In genomic region chr19:2427323-2428026, GRCh38 we compare ENCODE assay signal across 1 cellular context.
TF ChIP-seq lines count a peak whose summit lies in the region.

TIMM13 (minus strand) TSS chr19:2427586; CDS start chr19:2427533, 53 bp downstream.

TF ChIP-seq in K562, 482 proteins besides CTCF, POLR2A, EP300 and RAD21 (continued from another document and continues in another):
- TF ChIP-seq, protein P1, sequence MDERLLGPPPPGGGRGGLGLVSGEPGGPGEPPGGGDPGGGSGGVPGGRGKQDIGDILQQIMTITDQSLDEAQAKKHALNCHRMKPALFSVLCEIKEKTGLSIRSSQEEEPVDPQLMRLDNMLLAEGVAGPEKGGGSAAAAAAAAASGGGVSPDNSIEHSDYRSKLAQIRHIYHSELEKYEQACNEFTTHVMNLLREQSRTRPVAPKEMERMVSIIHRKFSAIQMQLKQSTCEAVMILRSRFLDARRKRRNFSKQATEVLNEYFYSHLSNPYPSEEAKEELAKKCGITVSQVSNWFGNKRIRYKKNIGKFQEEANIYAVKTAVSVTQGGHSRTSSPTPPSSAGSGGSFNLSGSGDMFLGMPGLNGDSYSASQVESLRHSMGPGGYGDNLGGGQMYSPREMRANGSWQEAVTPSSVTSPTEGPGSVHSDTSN (CRISPR knock-in tag; IDR thresholded peaks at IDR 0.05; ENCODE audit: low read depth) = no peak
- TF ChIP-seq, protein P1 (tag; conservative IDR thresholded peaks at IDR 0.05; ENCODE audit: low read depth) = no peak
- no peak for TF ChIP-seq CBX8 (IDR thresholded peaks at IDR 0.05; ENCODE audit: borderline replicate concordance, extremely low read depth, low read depth, low read length, poor library complexity, severe bottlenecking)
- TF ChIP-seq HDGF (IDR thresholded peaks at IDR 0.05) = no peak
- no peak for TF ChIP-seq ZNF444 (CRISPR knock-in tag; IDR thresholded peaks at IDR 0.05)
- TF ChIP-seq BRCA1 (IDR thresholded peaks at IDR 0.05) = no peak
- no peak for TF ChIP-seq BRCA1 (CRISPR knock-in tag; IDR thresholded peaks at IDR 0.05)
- TF ChIP-seq PATZ1 (CRISPR knock-in tag; IDR thresholded peaks at IDR 0.05; ENCODE audit: borderline replicate concordance) = no peak
- TF ChIP-seq ZNF316 (IDR thresholded peaks at IDR 0.05) = no peak
- TF ChIP-seq MED1 (CRISPR knock-in tag; IDR thresholded peaks at IDR 0.05; ENCODE audit: borderline replicate concordance) = no peak
- TF ChIP-seq FOXK2 (conservative IDR thresholded peaks at IDR 0.05 in 1 of 2, IDR thresholded peaks at IDR 0.05 in 1 of 2; ENCODE audit: low read depth in 2 of 2) = peak; percentile 97
- TF ChIP-seq, protein P2, sequence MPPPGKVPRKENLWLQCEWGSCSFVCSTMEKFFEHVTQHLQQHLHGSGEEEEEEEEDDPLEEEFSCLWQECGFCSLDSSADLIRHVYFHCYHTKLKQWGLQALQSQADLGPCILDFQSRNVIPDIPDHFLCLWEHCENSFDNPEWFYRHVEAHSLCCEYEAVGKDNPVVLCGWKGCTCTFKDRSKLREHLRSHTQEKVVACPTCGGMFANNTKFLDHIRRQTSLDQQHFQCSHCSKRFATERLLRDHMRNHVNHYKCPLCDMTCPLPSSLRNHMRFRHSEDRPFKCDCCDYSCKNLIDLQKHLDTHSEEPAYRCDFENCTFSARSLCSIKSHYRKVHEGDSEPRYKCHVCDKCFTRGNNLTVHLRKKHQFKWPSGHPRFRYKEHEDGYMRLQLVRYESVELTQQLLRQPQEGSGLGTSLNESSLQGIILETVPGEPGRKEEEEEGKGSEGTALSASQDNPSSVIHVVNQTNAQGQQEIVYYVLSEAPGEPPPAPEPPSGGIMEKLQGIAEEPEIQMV (tag; conservative IDR thresholded peaks at IDR 0.05; ENCODE audit: low read depth) = no peak
- TF ChIP-seq MCM3 (IDR thresholded peaks at IDR 0.05) = no peak
- no peak for TF ChIP-seq TFAM (CRISPR knock-in tag; conservative IDR thresholded peaks at IDR 0.05)
- no peak for TF ChIP-seq MEF2A (IDR thresholded peaks at IDR 0.05; ENCODE audit: control insufficient read depth, low read depth, low read length)
- TF ChIP-seq HMGN3 (IDR thresholded peaks at IDR 0.05; ENCODE audit: borderline replicate concordance, extremely low read depth, insufficient read length, low read depth, low read length) = peak; percentile 95
- no peak for TF ChIP-seq SRSF7 (optimal IDR thresholded peaks at IDR 0.05; ENCODE audit: low read depth, low read length)
- 0 out of 2 replicates have a peak, but pooled peaks have one; percentile 59 for TF ChIP-seq ZBED1 (IDR thresholded peaks at IDR 0.05)
- TF ChIP-seq EHMT2 (IDR thresholded peaks at IDR 0.05) = no peak
- peak; percentile 99 for TF ChIP-seq GABPB1 (CRISPR knock-in tag; IDR thresholded peaks at IDR 0.05)
- no peak; the same call in 1 of the 2 replicates for TF ChIP-seq ZNF431 (CRISPR knock-in tag; IDR thresholded peaks at IDR 0.05)
- TF ChIP-seq ZNF586 (CRISPR knock-in tag; conservative IDR thresholded peaks at IDR 0.05) = no peak
- TF ChIP-seq ZNF3 (CRISPR knock-in tag; IDR thresholded peaks at IDR 0.05) = no peak
- TF ChIP-seq ZNF217 (CRISPR knock-in tag; IDR thresholded peaks at IDR 0.05) = no peak
- TF ChIP-seq FOSL1 (tag; conservative IDR thresholded peaks at IDR 0.05) = no peak
- TF ChIP-seq, protein P3, sequence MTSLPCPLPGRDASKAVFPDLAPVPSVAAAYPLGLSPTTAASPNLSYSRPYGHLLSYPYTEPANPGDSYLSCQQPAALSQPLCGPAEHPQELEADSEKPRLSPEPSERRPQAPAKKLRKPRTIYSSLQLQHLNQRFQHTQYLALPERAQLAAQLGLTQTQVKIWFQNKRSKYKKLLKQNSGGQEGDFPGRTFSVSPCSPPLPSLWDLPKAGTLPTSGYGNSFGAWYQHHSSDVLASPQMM (CRISPR knock-in tag; IDR thresholded peaks at IDR 0.05) = no peak
- TF ChIP-seq CBFA2T3 (IDR thresholded peaks at IDR 0.05) = no peak
- no peak for TF ChIP-seq MECOM (CRISPR knock-in tag; IDR thresholded peaks at IDR 0.05)
- peak; percentile 99 for TF ChIP-seq USF2 (CRISPR knock-in tag; IDR thresholded peaks at IDR 0.05)
- no peak; the same call in 1 of the 2 replicates for TF ChIP-seq RNF2 (IDR thresholded peaks at IDR 0.05)
- TF ChIP-seq HEY1 (CRISPR knock-in tag; IDR thresholded peaks at IDR 0.05; ENCODE audit: borderline replicate concordance) = no peak
- TF ChIP-seq, protein P4, sequence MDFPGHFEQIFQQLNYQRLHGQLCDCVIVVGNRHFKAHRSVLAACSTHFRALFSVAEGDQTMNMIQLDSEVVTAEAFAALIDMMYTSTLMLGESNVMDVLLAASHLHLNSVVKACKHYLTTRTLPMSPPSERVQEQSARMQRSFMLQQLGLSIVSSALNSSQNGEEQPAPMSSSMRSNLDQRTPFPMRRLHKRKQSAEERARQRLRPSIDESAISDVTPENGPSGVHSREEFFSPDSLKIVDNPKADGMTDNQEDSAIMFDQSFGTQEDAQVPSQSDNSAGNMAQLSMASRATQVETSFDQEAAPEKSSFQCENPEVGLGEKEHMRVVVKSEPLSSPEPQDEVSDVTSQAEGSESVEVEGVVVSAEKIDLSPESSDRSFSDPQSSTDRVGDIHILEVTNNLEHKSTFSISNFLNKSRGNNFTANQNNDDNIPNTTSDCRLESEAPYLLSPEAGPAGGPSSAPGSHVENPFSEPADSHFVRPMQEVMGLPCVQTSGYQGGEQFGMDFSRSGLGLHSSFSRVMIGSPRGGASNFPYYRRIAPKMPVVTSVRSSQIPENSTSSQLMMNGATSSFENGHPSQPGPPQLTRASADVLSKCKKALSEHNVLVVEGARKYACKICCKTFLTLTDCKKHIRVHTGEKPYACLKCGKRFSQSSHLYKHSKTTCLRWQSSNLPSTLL (IDR thresholded peaks at IDR 0.05) = no peak
- no peak for TF ChIP-seq TAL1 (IDR thresholded peaks at IDR 0.05)
- TF ChIP-seq KLF13 (tag; IDR thresholded peaks at IDR 0.05; ENCODE audit: borderline replicate concordance, low read depth) = no peak
- peak; percentile 91 for TF ChIP-seq FOXJ2 (tag; IDR thresholded peaks at IDR 0.05)
- TF ChIP-seq NR4A1 (CRISPR knock-in tag; IDR thresholded peaks at IDR 0.05) = peak; percentile 84; the same call in 1 of the 2 replicates
- TF ChIP-seq NR4A1 (tag; IDR thresholded peaks at IDR 0.05) = no peak
- peak; percentile 98 for TF ChIP-seq ZNF143 (CRISPR knock-in tag; IDR thresholded peaks at IDR 0.05)
- TF ChIP-seq ATF7 (IDR thresholded peaks at IDR 0.05) = peak; percentile 84
- no peak for TF ChIP-seq SNIP1 (IDR thresholded peaks at IDR 0.05; ENCODE audit: low read depth)
- peak; percentile 90 for TF ChIP-seq CBFA2T2 (conservative IDR thresholded peaks at IDR 0.05)
- no peak for TF ChIP-seq MAFG (tag; conservative IDR thresholded peaks at IDR 0.05)
- TF ChIP-seq ARNT (IDR thresholded peaks at IDR 0.05) = no peak
- no peak for TF ChIP-seq STAT5B (CRISPR knock-in tag; IDR thresholded peaks at IDR 0.05)
- TF ChIP-seq SIRT6 (IDR thresholded peaks at IDR 0.05; ENCODE audit: low read depth, low read length) = no peak
- TF ChIP-seq DEAF1 (CRISPR knock-in tag; IDR thresholded peaks at IDR 0.05) = no peak
- no peak for TF ChIP-seq ZNF282 (CRISPR knock-in tag; IDR thresholded peaks at IDR 0.05)
- peak; percentile 86 for TF ChIP-seq CREB3L1 (IDR thresholded peaks at IDR 0.05; ENCODE audit: borderline replicate concordance, low read depth)
- no peak for TF ChIP-seq TRIM28 (IDR thresholded peaks at IDR 0.05)
- TF ChIP-seq BHLHE40 (IDR thresholded peaks at IDR 0.05; ENCODE audit: low read length) = peak; percentile 92
- TF ChIP-seq, protein P5, sequence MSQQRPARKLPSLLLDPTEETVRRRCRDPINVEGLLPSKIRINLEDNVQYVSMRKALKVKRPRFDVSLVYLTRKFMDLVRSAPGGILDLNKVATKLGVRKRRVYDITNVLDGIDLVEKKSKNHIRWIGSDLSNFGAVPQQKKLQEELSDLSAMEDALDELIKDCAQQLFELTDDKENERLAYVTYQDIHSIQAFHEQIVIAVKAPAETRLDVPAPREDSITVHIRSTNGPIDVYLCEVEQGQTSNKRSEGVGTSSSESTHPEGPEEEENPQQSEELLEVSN (IDR thresholded peaks at IDR 0.05; ENCODE audit: borderline replicate concordance in 1 of 2, extremely low read depth in 1 of 2, insufficient read depth in 1 of 2, insufficient read length in 1 of 2, low read depth in 1 of 2, low read length in 1 of 2, poor library complexity in 1 of 2, severe bottlenecking in 1 of 2) = peak in 1 of 2 experiments; percentile 31
- TF ChIP-seq, protein P6, sequence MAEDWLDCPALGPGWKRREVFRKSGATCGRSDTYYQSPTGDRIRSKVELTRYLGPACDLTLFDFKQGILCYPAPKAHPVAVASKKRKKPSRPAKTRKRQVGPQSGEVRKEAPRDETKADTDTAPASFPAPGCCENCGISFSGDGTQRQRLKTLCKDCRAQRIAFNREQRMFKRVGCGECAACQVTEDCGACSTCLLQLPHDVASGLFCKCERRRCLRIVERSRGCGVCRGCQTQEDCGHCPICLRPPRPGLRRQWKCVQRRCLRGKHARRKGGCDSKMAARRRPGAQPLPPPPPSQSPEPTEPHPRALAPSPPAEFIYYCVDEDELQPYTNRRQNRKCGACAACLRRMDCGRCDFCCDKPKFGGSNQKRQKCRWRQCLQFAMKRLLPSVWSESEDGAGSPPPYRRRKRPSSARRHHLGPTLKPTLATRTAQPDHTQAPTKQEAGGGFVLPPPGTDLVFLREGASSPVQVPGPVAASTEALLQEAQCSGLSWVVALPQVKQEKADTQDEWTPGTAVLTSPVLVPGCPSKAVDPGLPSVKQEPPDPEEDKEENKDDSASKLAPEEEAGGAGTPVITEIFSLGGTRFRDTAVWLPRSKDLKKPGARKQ (CRISPR knock-in tag; IDR thresholded peaks at IDR 0.05) = no peak
- peak in 1 of 2 experiments; percentile 67; a peak in 3 of 4 replicates for TF ChIP-seq TEAD1 (CRISPR knock-in tag; IDR thresholded peaks at IDR 0.05)
- no peak for TF ChIP-seq CHD1 (IDR thresholded peaks at IDR 0.05; ENCODE audit: low read length)
- TF ChIP-seq TBP (optimal IDR thresholded peaks at IDR 0.05; ENCODE audit: low read depth, low read length) = peak; percentile 66
- no peak for TF ChIP-seq KLF16 (IDR thresholded peaks at IDR 0.05)
- 0 out of 2 replicates have a peak, but pooled peaks have one; percentile 16 for TF ChIP-seq XRCC5 (IDR thresholded peaks at IDR 0.05; ENCODE audit: low read depth, low read length)
- TF ChIP-seq NR2F6 (CRISPR knock-in tag; IDR thresholded peaks at IDR 0.05) = no peak
